Comparison of ENCODE assay signal across 1 cellular context in genomic region chr3:111598139-111598538, GRCh38.
TF ChIP-seq lines count a peak whose summit lies in the region.

No MANE protein-coding gene starts in this region.

TF ChIP-seq in SK-N-SH, 30 proteins besides CTCF, POLR2A, EP300 and RAD21 (continued from another document):
- TF ChIP-seq REST (IDR thresholded peaks at IDR 0.05; ENCODE audit: low read depth, low read length) (no peak), FOXJ3 (CRISPR knock-in tag; IDR thresholded peaks at IDR 0.05) (no peak), CHD2 (IDR thresholded peaks at IDR 0.05; ENCODE audit: low read length, partially characterized antibody) (no peak), RCOR1 (IDR thresholded peaks at IDR 0.05; ENCODE audit: low read length) (no peak)
